ENCODE assay signal across 1 cellular context in genomic region chr7:78226059-78226658, GRCh38.
TF ChIP-seq lines count a peak whose summit lies in the region.

No MANE protein-coding gene starts in this region.

TF ChIP-seq in K562, 482 proteins besides CTCF, POLR2A, EP300 and RAD21 (continued from another document):
- TF ChIP-seq, protein P1, sequence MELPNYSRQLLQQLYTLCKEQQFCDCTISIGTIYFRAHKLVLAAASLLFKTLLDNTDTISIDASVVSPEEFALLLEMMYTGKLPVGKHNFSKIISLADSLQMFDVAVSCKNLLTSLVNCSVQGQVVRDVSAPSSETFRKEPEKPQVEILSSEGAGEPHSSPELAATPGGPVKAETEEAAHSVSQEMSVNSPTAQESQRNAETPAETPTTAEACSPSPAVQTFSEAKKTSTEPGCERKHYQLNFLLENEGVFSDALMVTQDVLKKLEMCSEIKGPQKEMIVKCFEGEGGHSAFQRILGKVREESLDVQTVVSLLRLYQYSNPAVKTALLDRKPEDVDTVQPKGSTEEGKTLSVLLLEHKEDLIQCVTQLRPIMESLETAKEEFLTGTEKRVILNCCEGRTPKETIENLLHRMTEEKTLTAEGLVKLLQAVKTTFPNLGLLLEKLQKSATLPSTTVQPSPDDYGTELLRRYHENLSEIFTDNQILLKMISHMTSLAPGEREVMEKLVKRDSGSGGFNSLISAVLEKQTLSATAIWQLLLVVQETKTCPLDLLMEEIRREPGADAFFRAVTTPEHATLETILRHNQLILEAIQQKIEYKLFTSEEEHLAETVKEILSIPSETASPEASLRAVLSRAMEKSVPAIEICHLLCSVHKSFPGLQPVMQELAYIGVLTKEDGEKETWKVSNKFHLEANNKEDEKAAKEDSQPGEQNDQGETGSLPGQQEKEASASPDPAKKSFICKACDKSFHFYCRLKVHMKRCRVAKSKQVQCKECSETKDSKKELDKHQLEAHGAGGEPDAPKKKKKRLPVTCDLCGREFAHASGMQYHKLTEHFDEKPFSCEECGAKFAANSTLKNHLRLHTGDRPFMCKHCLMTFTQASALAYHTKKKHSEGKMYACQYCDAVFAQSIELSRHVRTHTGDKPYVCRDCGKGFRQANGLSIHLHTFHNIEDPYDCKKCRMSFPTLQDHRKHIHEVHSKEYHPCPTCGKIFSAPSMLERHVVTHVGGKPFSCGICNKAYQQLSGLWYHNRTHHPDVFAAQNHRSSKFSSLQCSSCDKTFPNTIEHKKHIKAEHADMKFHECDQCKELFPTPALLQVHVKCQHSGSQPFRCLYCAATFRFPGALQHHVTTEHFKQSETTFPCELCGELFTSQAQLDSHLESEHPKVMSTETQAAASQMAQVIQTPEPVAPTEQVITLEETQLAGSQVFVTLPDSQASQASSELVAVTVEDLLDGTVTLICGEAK (IDR thresholded peaks at IDR 0.05) = peak; percentile 52; the same call in 1 of the 2 replicates
- TF ChIP-seq, protein P1 (CRISPR knock-in tag; IDR thresholded peaks at IDR 0.05) = no peak
- TF ChIP-seq ZNF23 (CRISPR knock-in tag; IDR thresholded peaks at IDR 0.05) (no peak), EGR1 (conservative IDR thresholded peaks at IDR 0.05) (no peak)
TF ChIP-seq in K562: peak in this region for 5.
